20 cellular contexts compared by ENCODE assay signal in genomic region chr20:48164566-48165400, GRCh38.
"Had no signal": no experiment of that assay in that cellular context is flagged by ENCODE, and none has a peak within 500 bp of the region (broad histone marks: within the 10 kb centered on the region; RNA-seq: fewer than 3 reads in every experiment).

No MANE protein-coding gene starts in this region.

- FAIRE-seq: endothelial cell of umbilical vein had no signal

- H3K27me3 ChIP-seq: hepatocyte, right atrium auricular region, uterus had no signal

- H3K36me3 ChIP-seq: right atrium auricular region, uterus had no signal

- H3K36me3 Mint-ChIP-seq: natural killer cell treated with Interleukin-12 subunit alpha and Interleukin-12 subunit beta and Interleukin-15 and Interleukin-18, amount 100 ng/mL, for 72 hours; type B pancreatic cell had no signal

- H3K79me2 ChIP-seq: hepatocyte had no signal

- ATAC-seq: left colon, left ventricle myocardium superior had no signal

- H3K4me1 ChIP-seq: right atrium auricular region, uterus had no signal

- H3K9me3 ChIP-seq: right atrium auricular region, uterus had no signal

- H3K27ac Mint-ChIP-seq: endodermal cell; natural killer cell treated with Interleukin-12 subunit alpha and Interleukin-12 subunit beta and Interleukin-15 and Interleukin-18, amount 100 ng/mL, for 72 hours; type B pancreatic cell had no signal

- H3K4me3 Mint-ChIP-seq: endodermal cell; natural killer cell treated with Interleukin-12 subunit alpha and Interleukin-12 subunit beta and Interleukin-15 and Interleukin-18, amount 100 ng/mL, for 72 hours; type B pancreatic cell had no signal

- H2AFZ ChIP-seq: hepatocyte had no signal

- H3K27ac ChIP-seq: coronary artery, hepatocyte, right atrium auricular region, uterus had no signal

- H3K4me3 ChIP-seq: coronary artery, hepatocyte, lung, right atrium auricular region, smooth muscle cell, uterus had no signal

- H3K4me2 ChIP-seq: hepatocyte, smooth muscle cell had no signal

- DNase-seq: effector CD4-positive, alpha-beta T cell; endodermal cell; erythroblast; foreskin melanocyte; head of caudate nucleus; left colon; left ventricle myocardium superior; mesenchymal stem cell; midbrain; stimulated activated CD4-positive, alpha-beta T cell treated with anti-CD3 and anti-CD28 coated beads, Interleukin-2, amount 100 ng/mL, for 48 hours; stimulated activated naive CD4-positive, alpha-beta T cell treated with Interleukin-2 at 50 U/mL for 16 hours; uterus had no signal
